18 cellular contexts compared by ENCODE assay signal in genomic region chr5:178241688-178242231, GRCh38. TPM values are rescaled to one million over a fixed set of nuclear protein-coding genes. Genes with fewer than 3 reads are reported as not detected.
DNase-seq lines count a peak whose midpoint lies in the region; ATAC-seq and TF ChIP-seq lines count a peak whose summit lies in the region.
"Had no signal": no experiment of that assay in that cellular context is flagged by ENCODE, and none has a peak within 500 bp of the region (broad histone marks: within the 10 kb centered on the region; RNA-seq: fewer than 3 reads in every experiment).

No MANE protein-coding gene starts in this region.

- H4K91ac ChIP-seq in IMR-90 (ENCODE audit: insufficient read depth, low read depth, low read length), result no peak overlapping the region

- in situ Hi-C loops in IMR-90 (cut with MboI; ENCODE audit: low sequenced_read_pairs), result no loop called here

- POLR2A ChIA-PET in IMR-90 (lab: Charles Lee; ENCODE audit: unreplicated experiment), result no interaction called here

- TF ChIP-seq RAD21 in IMR-90 (IDR thresholded peaks at IDR 0.05; ENCODE audit: low read length), result no peak

- no peak overlapping the region for H2BK5ac ChIP-seq in IMR-90 (ENCODE audit: low read depth, low read length, poor library complexity, severe bottlenecking)

- dilution Hi-C loops in IMR-90 (cut with HindIII; ENCODE audit: low sequenced_read_pairs, unreplicated experiment), result no loop called here

- H3K23ac ChIP-seq in IMR-90 (ENCODE audit: low read depth, low read length), result no peak overlapping the region

- no TSS peak for BruUV-seq in IMR-90 (replicated peaks; lab: Mats Ljungman, UMichigan)

- H3K27me3 ChIP-seq in IMR-90 (ENCODE audit: control insufficient read depth, insufficient read depth, low read length), result no peaks in the 10 kb centered on the region; the same call in 1 of the 2 replicates
- no peaks in the 10 kb centered on the region for H3K27me3 ChIP-seq in psoas muscle (ENCODE audit: insufficient read depth in 3 of 3, low read length in 2 of 3)
- H3K27me3 ChIP-seq: adrenal gland, ovary, SJSA1 had no signal

- no peak overlapping the region for H2AK9ac ChIP-seq in IMR-90 (replicated peaks; ENCODE audit: low read depth, low read length, poor library complexity)

- H2BK15ac ChIP-seq in IMR-90 (ENCODE audit: low read depth, low read length), result no peak overlapping the region

- H2AFZ ChIP-seq in IMR-90 (replicated peaks; ENCODE audit: low read length, poor library complexity), result peak overlapping the region; percentile 21

- no peaks in the 10 kb centered on the region for H3K27me3 Mint-ChIP-seq in activated CD4-positive, alpha-beta T cell treated with anti-CD3 and anti-CD28 coated beads, Interleukin-2, amount 10 ng/mL, durations not matched to agents 24 days and 14 days
- H3K27me3 Mint-ChIP-seq in chondrocyte (ENCODE audit: low read depth) (no peaks in the 10 kb centered on the region), osteocyte (ENCODE audit: unreplicated experiment) (no peaks in the 10 kb centered on the region)

- no peak overlapping the region for H3K9ac ChIP-seq in IMR-90 (ENCODE audit: low read depth, low read length)

- peaks cover 34% of the 10 kb centered on the region for H3K4me1 Mint-ChIP-seq in activated CD4-positive, alpha-beta T cell treated with anti-CD3 and anti-CD28 coated beads, Interleukin-2, amount 10 ng/mL, durations not matched to agents 24 days and 14 days
- H3K4me1 Mint-ChIP-seq in chondrocyte (ENCODE audit: low read depth), result peaks cover 4% of the 10 kb centered on the region
- H3K4me1 Mint-ChIP-seq in osteocyte (ENCODE audit: unreplicated experiment), result peaks cover 5% of the 10 kb centered on the region

- CTCF ChIA-PET in IMR-90 (lab: Yijun Ruan, JAX), result no interaction called here

- H3K27ac Mint-ChIP-seq in activated CD4-positive, alpha-beta T cell treated with anti-CD3 and anti-CD28 coated beads, Interleukin-2, amount 10 ng/mL, durations not matched to agents 24 days and 14 days, result peak overlapping the region; percentile 80
- H3K27ac Mint-ChIP-seq in chondrocyte (ENCODE audit: unreplicated experiment), result no peak overlapping the region
- H3K27ac Mint-ChIP-seq in osteocyte (ENCODE audit: unreplicated experiment), result no peak overlapping the region

- H3K9me3 ChIP-seq in IMR-90 (ENCODE audit: control insufficient read depth, insufficient read depth, low read length), result no peaks in the 10 kb centered on the region
- H3K9me3 ChIP-seq in psoas muscle, result no peaks in the 10 kb centered on the region
- H3K9me3 ChIP-seq: adrenal gland, Caco-2, ovary had no signal

- H3K4me3 ChIP-seq in IMR-90 (ENCODE audit: insufficient read depth, low read depth, low read length) (no peak overlapping the region), psoas muscle (no peak overlapping the region)
- H3K4me3 ChIP-seq: adrenal gland, ovary, SJSA1 had no signal

- H3K4ac ChIP-seq in IMR-90 (ENCODE audit: low read depth, low read length), result no peak overlapping the region

- no peak overlapping the region for H3K18ac ChIP-seq in IMR-90 (ENCODE audit: low read depth, low read length)

- ATAC-seq in IMR-90 (ENCODE audit: low read depth) (no peak), psoas muscle (no peak), GM21786 (IDR thresholded peaks at IDR 0.05; ENCODE audit: unreplicated experiment) (no peak)

- H3K4me1 ChIP-seq in IMR-90 (ENCODE audit: control insufficient read depth, insufficient read depth, low read length), result peaks cover 2% of the 10 kb centered on the region; the same call in 1 of the 2 replicates
- H3K4me1 ChIP-seq in psoas muscle, result peaks cover 30% of the 10 kb centered on the region
- H3K4me1 ChIP-seq: Caco-2, SJSA1 had no signal

- no peak overlapping the region for H4K8ac ChIP-seq in IMR-90 (ENCODE audit: low read depth in 2 of 2, low read length in 2 of 2)

- H2BK120ac ChIP-seq in IMR-90 (ENCODE audit: low read depth, low read length), result no peak overlapping the region

- no peaks in the 10 kb centered on the region for H4K20me1 ChIP-seq in IMR-90 (ENCODE audit: insufficient read depth, low read length)

- 90% methylated on average over 2 of the region's 15 CpGs; no CpG with 5 or more reads in 1 of the 2 experiments for WGBS in IMR-90 (ENCODE audit: extremely low coverage in 2 of 2, insufficient read length in 1 of 2), 2 experiments
- 77 to 91% (median 85%) methylated on average over 12 to 15 of the region's 15 CpGs for WGBS in psoas muscle, 3 donors

- H2BK20ac ChIP-seq in IMR-90 (ENCODE audit: low read depth, low read length), result no peak overlapping the region

- no peak for TF ChIP-seq CTCF in IMR-90 (conservative IDR thresholded peaks at IDR 0.05; ENCODE audit: low read depth, low read length)
- no peak for TF ChIP-seq CTCF in chondrocyte (IDR thresholded peaks at IDR 0.05)
- TF ChIP-seq CTCF in psoas muscle (IDR thresholded peaks at IDR 0.05), result no peak
- no peak for TF ChIP-seq CTCF in osteocyte (IDR thresholded peaks at IDR 0.05)

- no peaks in the 10 kb centered on the region for H3K36me3 Mint-ChIP-seq in activated CD4-positive, alpha-beta T cell treated with anti-CD3 and anti-CD28 coated beads, Interleukin-2, amount 10 ng/mL, durations not matched to agents 24 days and 14 days (ENCODE audit: low read depth)
- H3K36me3 Mint-ChIP-seq in chondrocyte (ENCODE audit: low read depth), result no peaks in the 10 kb centered on the region
- H3K36me3 Mint-ChIP-seq in osteocyte (ENCODE audit: unreplicated experiment), result no peaks in the 10 kb centered on the region

- no peaks in the 10 kb centered on the region for H3K9me3 Mint-ChIP-seq in activated CD4-positive, alpha-beta T cell treated with anti-CD3 and anti-CD28 coated beads, Interleukin-2, amount 10 ng/mL, durations not matched to agents 24 days and 14 days
- H3K9me3 Mint-ChIP-seq in chondrocyte (ENCODE audit: low read depth) (no peaks in the 10 kb centered on the region), osteocyte (ENCODE audit: unreplicated experiment) (no peaks in the 10 kb centered on the region)

- intact Hi-C loops in activated CD4-positive, alpha-beta T cell treated with anti-CD3 and anti-CD28 coated beads, Interleukin-2, amount 10 ng/mL, durations not matched to agents 24 days and 14 days (cut with micrococcal nuclease), result no loop called here
- intact Hi-C loops in IMR-90 (cut with micrococcal nuclease) (no loop called here), psoas muscle (cut with DNase I) (no loop called here)

- TF ChIP-seq POLR2A in IMR-90 (IDR thresholded peaks at IDR 0.05; ENCODE audit: low read depth, low read length), result no peak

- H3K79me1 ChIP-seq in IMR-90 (ENCODE audit: low read depth in 1 of 2, low read length in 2 of 2), result no peaks in the 10 kb centered on the region

- H3K4me3 Mint-ChIP-seq in activated CD4-positive, alpha-beta T cell treated with anti-CD3 and anti-CD28 coated beads, Interleukin-2, amount 10 ng/mL, durations not matched to agents 24 days and 14 days, result no peak overlapping the region
- H3K4me3 Mint-ChIP-seq in chondrocyte (ENCODE audit: unreplicated experiment) (no peak overlapping the region), osteocyte (ENCODE audit: unreplicated experiment) (no peak overlapping the region)

- no peak for DNase-seq in activated CD4-positive, alpha-beta T cell treated with anti-CD3 and anti-CD28 coated beads, Interleukin-2, amount 10 ng/mL, durations not matched to agents 24 days and 14 days
- no peak for DNase-seq in activated CD4-positive, alpha-beta T cell treated with anti-CD3 and anti-CD28 coated beads, Interleukin-2, amount 50 U/mL, for 4 hours
- DNase-seq in IMR-90 (no peak), chondrocyte (ENCODE audit: low spot score) (peak; percentile 90), psoas muscle (peak in 1 of 2 donors; percentile 51), kidney glomerular epithelial cell (lab: John Stamatoyannopoulos, UW) (no peak), osteocyte (ENCODE audit: extremely low spot score, unreplicated experiment) (no peak)
- DNase-seq: activated T-cell treated with anti-CD3 and anti-CD28 coated beads for 4 hours, Caco-2, cerebellar nuclear complex, foreskin melanocyte, NCI-H1694, ovary had no signal

- H3K27ac ChIP-seq in IMR-90 (ENCODE audit: insufficient read depth, low read length) (no peak overlapping the region), psoas muscle (peak overlapping the region; percentile 95)
- H3K27ac ChIP-seq: ovary, SJSA1 had no signal

- H2AK5ac ChIP-seq in IMR-90 (ENCODE audit: low read depth, low read length), result no peak overlapping the region

- H4K5ac ChIP-seq in IMR-90 (ENCODE audit: low read depth, low read length), result no peak overlapping the region

- no peaks in the 10 kb centered on the region for H3K9me1 ChIP-seq in IMR-90 (ENCODE audit: insufficient read depth, low read length)

- H3K4me2 ChIP-seq in IMR-90 (ENCODE audit: low read depth, low read length), result no peak overlapping the region

- H3K36me3 ChIP-seq in IMR-90 (ENCODE audit: control insufficient read depth, insufficient read depth, low read length) (no peaks in the 10 kb centered on the region), psoas muscle (ENCODE audit: insufficient read depth in 1 of 2, low read depth in 1 of 2) (no peaks in the 10 kb centered on the region)
- H3K36me3 ChIP-seq: adrenal gland, ovary, SJSA1 had no signal

- H3K56ac ChIP-seq in IMR-90 (ENCODE audit: extremely low read depth, insufficient read depth, low read length), result no peak overlapping the region

- H3K14ac ChIP-seq in IMR-90 (replicated peaks; ENCODE audit: low read depth, low read length), result no peak overlapping the region

RNA-seq across cellular contexts. Expression of gene PHYKPL, which starts 9.2 kb away (rescaled TPM):
- total RNA-seq in activated CD4-positive, alpha-beta T cell treated with anti-CD3 and anti-CD28 coated beads, Interleukin-2, amount 10 ng/mL, durations not matched to agents 24 days and 14 days, result 77.8 and 85.9 TPM in 2 replicates
- total RNA-seq in IMR-90 (2012; rRNA removed), result 8.6 and 10.0 TPM in 2 replicates
- polyA plus RNA-seq in IMR-90 (2012; rRNA removed), result 24.5 and 25.5 TPM in 2 replicates
- polyA plus RNA-seq in IMR-90 (2012; cell fraction: cytosol; rRNA removed), result 11.2 and 15.3 TPM in 2 replicates
- polyA plus RNA-seq in IMR-90 (2012; cell fraction: nucleus; rRNA removed; ENCODE audit: low replicate concordance), result 124 and 147 TPM in 2 replicates
- total RNA-seq in chondrocyte, result 40.0 to 49.1 TPM (median 43.8 TPM) in 3 replicates
- total RNA-seq in psoas muscle, result 10 to 100 TPM; 43.2 to 51.6 (median 45.2) TPM
- polyA plus RNA-seq in psoas muscle, result 10 to 100 TPM; 22.3 to 43.9 (median 27.5) TPM
- total RNA-seq in osteocyte, result 70.2 and 71.3 TPM in 2 replicates

RNA-seq across cellular contexts. Expression of gene HNRNPAB, which starts 37.4 kb away (rescaled TPM):
- total RNA-seq in activated CD4-positive, alpha-beta T cell treated with anti-CD3 and anti-CD28 coated beads, Interleukin-2, amount 10 ng/mL, durations not matched to agents 24 days and 14 days, result 492 and 507 TPM in 2 replicates
- total RNA-seq in IMR-90 (2012; rRNA removed) (32.1 and 54.4 TPM in 2 replicates), chondrocyte (152 to 215 TPM (median 156 TPM) in 3 replicates), psoas muscle (100 to 1,000 TPM in 3 of 4 donors, 10 to 100 TPM in 1; 74.1 to 210 (median 140) TPM), osteocyte (128 and 131 TPM in 2 replicates)
- polyA plus RNA-seq in IMR-90 (2012; rRNA removed) (122 and 128 TPM in 2 replicates), psoas muscle (100 to 1,000 TPM in 2 of 3 donors, 10 to 100 TPM in 1; 97.5 to 243 (median 181) TPM)
- polyA plus RNA-seq in IMR-90 (2012; cell fraction: cytosol; rRNA removed), result 87.4 and 104 TPM in 2 replicates
- 69.1 and 95.9 TPM in 2 replicates for polyA plus RNA-seq in IMR-90 (2012; cell fraction: nucleus; rRNA removed; ENCODE audit: low replicate concordance)

RNA-seq across cellular contexts. Expression of gene GMCL2, which starts 54.6 kb away (rescaled TPM):
- total RNA-seq in activated CD4-positive, alpha-beta T cell treated with anti-CD3 and anti-CD28 coated beads, Interleukin-2, amount 10 ng/mL, durations not matched to agents 24 days and 14 days, result 0.07 TPM in 1 of 2 replicates, not detected in the other
- total RNA-seq in IMR-90 (2012; rRNA removed), result not detected in 2 replicates
- not detected in 2 replicates for polyA plus RNA-seq in IMR-90 (2012; rRNA removed)
- not detected in 2 replicates for polyA plus RNA-seq in IMR-90 (2012; cell fraction: cytosol; rRNA removed)
- not detected in 2 replicates for polyA plus RNA-seq in IMR-90 (2012; cell fraction: nucleus; rRNA removed; ENCODE audit: low replicate concordance)
- total RNA-seq in chondrocyte, result not detected in 3 replicates
- total RNA-seq in psoas muscle, result not detected
- polyA plus RNA-seq in psoas muscle, result not detected
- not detected in 2 replicates for total RNA-seq in osteocyte
- total RNA-seq: A172, adrenal gland, Caco-2, NCI-H460, ovary, SJSA1 had no signal
- polyA plus RNA-seq: adrenal gland, ovary had no signal
